In genomic region chr10:3578682-3579081, GRCh38 we compare ENCODE assay signal across 8 cellular contexts.
"Had no signal": no experiment of that assay in that cellular context is flagged by ENCODE, and none has a peak within 500 bp of the region (broad histone marks: within the 10 kb centered on the region; RNA-seq: fewer than 3 reads in every experiment).

No MANE protein-coding gene starts in this region.

- H3K4me3 ChIP-seq: GM12878 had no signal

- FAIRE-seq: G401.6, GM12878, GM12891, GM12892, GM18507, GM19239 had no signal

- ATAC-seq: GM12878 had no signal

- DNase-seq: GDM1, GF-D8 had no signal
